Comparison of ENCODE assay signal across 8 cellular contexts in the genomic region with DNA sequence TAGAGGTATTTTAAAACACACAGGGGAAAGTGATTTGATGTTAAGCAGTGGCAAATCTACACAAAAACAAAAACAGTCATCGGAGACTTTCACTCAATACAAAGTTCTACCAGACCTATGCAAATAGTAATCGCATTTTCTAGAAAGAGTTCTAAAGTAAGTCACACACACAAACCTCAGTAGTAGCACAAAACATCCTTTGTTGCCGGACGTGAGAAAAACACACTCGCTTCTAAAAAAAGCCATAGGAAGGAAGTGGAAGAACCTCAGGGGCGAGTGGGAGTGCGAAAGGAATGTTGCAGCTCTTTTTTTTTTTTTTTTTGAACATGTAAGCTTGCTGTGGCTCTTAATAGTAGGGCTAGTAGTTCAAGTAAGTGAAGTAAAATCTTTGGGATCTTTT.
DNase-seq lines count a peak whose midpoint lies in the region; ATAC-seq, FAIRE-seq and TF ChIP-seq lines count a peak whose summit lies in the region.

No MANE protein-coding gene starts in this region.

- peak; percentile 39 for ATAC-seq in GM19397 (IDR thresholded peaks at IDR 0.05; ENCODE audit: unreplicated experiment)
- ATAC-seq in HG03469 (IDR thresholded peaks at IDR 0.05; ENCODE audit: unreplicated experiment), result peak; percentile 36
- ATAC-seq in naive B cell (ENCODE audit: low read depth in 2 of 2), result no peak

- H3K9me3 ChIP-seq in astrocyte (ENCODE audit: insufficient read depth, low read depth, low read length), result no peaks in the 10 kb centered on the region

- peak overlapping the region; percentile 59 for H3K9ac ChIP-seq in astrocyte (ENCODE audit: low read length)

- no peaks in the 10 kb centered on the region for H3K36me3 ChIP-seq in astrocyte (ENCODE audit: insufficient read depth, low read length)

- H3K4me3 Mint-ChIP-seq in astrocyte (ENCODE audit: unreplicated experiment), result peak overlapping the region; percentile 51
- H3K4me3 Mint-ChIP-seq in naive B cell, result peak overlapping the region; percentile 71 to 90 (median 83)

- H3K4me2 ChIP-seq in astrocyte (ENCODE audit: low read length), result peak overlapping the region; percentile 80

- H3K27ac Mint-ChIP-seq in astrocyte (ENCODE audit: unreplicated experiment), result peak overlapping the region; percentile 80
- H3K27ac Mint-ChIP-seq in naive B cell, result peak overlapping the region; percentile 71 to 96 (median 90)

- no peak overlapping the region for H2AFZ ChIP-seq in astrocyte (ENCODE audit: low read depth, low read length)

- H3K27me3 Mint-ChIP-seq in astrocyte (ENCODE audit: low read depth, unreplicated experiment) (no peaks in the 10 kb centered on the region), naive B cell (no peaks in the 10 kb centered on the region)

- peaks cover 60% of the 10 kb centered on the region for H3K4me1 Mint-ChIP-seq in astrocyte (ENCODE audit: low read depth, unreplicated experiment)
- H3K4me1 Mint-ChIP-seq in naive B cell, result peaks cover 75 to 90% (median 78%) of the 10 kb centered on the region in 3 donors

- peaks cover 24% of the 10 kb centered on the region for H3K4me1 ChIP-seq in astrocyte (ENCODE audit: insufficient read depth, low read length)

- H3K79me2 ChIP-seq in astrocyte (ENCODE audit: insufficient read depth, low read length), result peaks cover 88% of the 10 kb centered on the region

- no peaks in the 10 kb centered on the region for H4K20me1 ChIP-seq in astrocyte (ENCODE audit: insufficient read depth, low read length)

- TF ChIP-seq CTCF in astrocyte (IDR thresholded peaks at IDR 0.05; ENCODE audit: insufficient read depth, low read depth, low read length), result no peak

- DNase-seq in CD1c-positive myeloid dendritic cell (ENCODE audit: extremely low spot score) (peak; percentile 60), astrocyte (ENCODE audit: low read depth) (peak; percentile 88), naive B cell (peak; percentile 3), occipital lobe (lab: John Stamatoyannopoulos, UW) (no peak), NCI-H2171 (lab: John Stamatoyannopoulos, UW) (no peak), NCI-H446 treated with DMSO at 0.1 percent for 48 hours (lab: John Stamatoyannopoulos, UW) (no peak)

- H3K9me3 Mint-ChIP-seq in astrocyte (ENCODE audit: unreplicated experiment), result no peaks in the 10 kb centered on the region
- H3K9me3 Mint-ChIP-seq in naive B cell, result peaks cover 0 to 10% (median 1%) of the 10 kb centered on the region in 7 donors

- no peaks in the 10 kb centered on the region for H3K27me3 ChIP-seq in astrocyte (ENCODE audit: insufficient read depth, low read length)

- FAIRE-seq in astrocyte (lab: Jason Lieb, UNC), result no peak

- H3K27ac ChIP-seq in astrocyte (ENCODE audit: low read depth, low read length), result peak overlapping the region; percentile 46

- H3K4me3 ChIP-seq in astrocyte (ENCODE audit: insufficient read depth, low read depth, low read length), result peak overlapping the region; percentile 40

- H3K36me3 Mint-ChIP-seq in astrocyte (ENCODE audit: low read depth, unreplicated experiment) (peaks cover 10% of the 10 kb centered on the region), naive B cell (peaks cover 4 to 15% of the 10 kb centered on the region in 2 donors)

Comparison
In these comparisons a context has a peak if more than half of its experiments do, and no peak if none do; other contexts are left out.
1. DNase-seq: peak in CD1c-positive myeloid dendritic cell (single experiment), astrocyte (single experiment) and naive B cell (single experiment); none in occipital lobe (single experiment), NCI-H2171 (single experiment) and NCI-H446 treated with DMSO at 0.1 percent for 48 hours (single experiment).
2. ATAC-seq: peak in GM19397 (single experiment) and HG03469 (single experiment); none in naive B cell (0 of 2).